In genomic region chr2:55236992-55237543, GRCh38 we compare ENCODE assay signal across 22 cellular contexts. TPM values are rescaled to one million over a fixed set of nuclear protein-coding genes. Genes with fewer than 3 reads are reported as not detected.
DNase-seq lines count a peak whose midpoint lies in the region; ATAC-seq and TF ChIP-seq lines count a peak whose summit lies in the region.
"Had no signal": no experiment of that assay in that cellular context is flagged by ENCODE, and none has a peak within 500 bp of the region (broad histone marks: within the 10 kb centered on the region; RNA-seq: fewer than 3 reads in every experiment).

No MANE protein-coding gene starts in this region.

- no peaks in the 10 kb centered on the region for H3K9me3 ChIP-seq in naive thymus-derived CD4-positive, alpha-beta T cell (ENCODE audit: control insufficient read depth in 2 of 3, low read length in 3 of 3)
- H3K9me3 ChIP-seq: body of pancreas had no signal

- H3K4me3 Mint-ChIP-seq in activated CD8-positive, alpha-beta T cell treated with anti-CD3 and anti-CD28 coated beads for 36 hours, result no peak overlapping the region
- no peak overlapping the region for H3K4me3 Mint-ChIP-seq in activated CD8-positive, alpha-beta T cell treated with anti-CD3 and anti-CD28 coated beads, Interleukin-2, amount 10 ng/mL, durations not matched to agents 7 days and 5 days
- H3K4me3 Mint-ChIP-seq in GM23338, result no peak overlapping the region
- H3K4me3 Mint-ChIP-seq in naive thymus-derived CD4-positive, alpha-beta T cell, result no peak overlapping the region
- H3K4me3 Mint-ChIP-seq: HFFc6; nephron progenitor cell; T-helper 1 cell treated with Interleukin-12 subunit alpha and Interleukin-12 subunit beta and Interleukin-4 antibody, amounts not matched to agents 30 μg/mL and 1 μg/mL, for 36 hours had no signal

- H3K4me1 ChIP-seq in GM23338 (ENCODE audit: insufficient read depth), result peaks cover 14% of the 10 kb centered on the region
- H3K4me1 ChIP-seq in naive thymus-derived CD4-positive, alpha-beta T cell (ENCODE audit: control insufficient read depth in 2 of 2, insufficient read depth in 2 of 2, low read length in 2 of 2), result peaks cover 11 to 18% of the 10 kb centered on the region in 2 donors

- intact Hi-C loops in activated CD8-positive, alpha-beta T cell treated with anti-CD3 and anti-CD28 coated beads for 36 hours (cut with micrococcal nuclease), result no loop called here
- intact Hi-C loops in naive thymus-derived CD4-positive, alpha-beta T cell (cut with micrococcal nuclease), result loop anchor here in 1 of 2 donors (2.0 kb wide), 1 partner anchor 16 kb away; no protein-coding TSS in a partner anchor

- H3K9me2 ChIP-seq in GM23338 (ENCODE audit: insufficient read depth), result no peaks in the 10 kb centered on the region

- no peak overlapping the region for H3K4me3 ChIP-seq in GM23338
- H3K4me3 ChIP-seq in naive thymus-derived CD4-positive, alpha-beta T cell (ENCODE audit: low read length), result no peak overlapping the region
- H3K4me3 ChIP-seq: body of pancreas had no signal

- no peaks in the 10 kb centered on the region for H3K27me3 ChIP-seq in GM23338 (ENCODE audit: insufficient read depth)
- no peaks in the 10 kb centered on the region for H3K27me3 ChIP-seq in naive thymus-derived CD4-positive, alpha-beta T cell (ENCODE audit: control insufficient read depth in 2 of 2, insufficient read depth in 2 of 2, low read length in 2 of 2)
- H3K27me3 ChIP-seq: body of pancreas, foreskin keratinocyte had no signal

- peaks cover 21% of the 10 kb centered on the region for H3K79me2 ChIP-seq in GM23338 (replicated peaks; ENCODE audit: insufficient read depth)

- CTCF ChIA-PET in activated CD8-positive, alpha-beta T cell treated with anti-CD3 and anti-CD28 coated beads for 36 hours (lab: Charles Lee), result no interaction called here
- CTCF ChIA-PET in activated CD8-positive, alpha-beta T cell treated with anti-CD3 and anti-CD28 coated beads, Interleukin-2, amount 10 ng/mL, durations not matched to agents 7 days and 5 days (lab: Charles Lee), result no interaction called here
- CTCF ChIA-PET in naive thymus-derived CD4-positive, alpha-beta T cell (lab: Charles Lee), result interaction anchor here (1.3 kb wide), 1 partner anchor 14 kb away, joined by 3 read pairs; no protein-coding TSS in a partner anchor

- POLR2A ChIA-PET in activated CD8-positive, alpha-beta T cell treated with anti-CD3 and anti-CD28 coated beads for 36 hours (lab: Charles Lee), result interaction anchor here (1.1 kb wide), 1 partner anchor 27 kb away, joined by 3 read pairs; no protein-coding TSS in a partner anchor
- POLR2A ChIA-PET in activated CD8-positive, alpha-beta T cell treated with anti-CD3 and anti-CD28 coated beads, Interleukin-2, amount 10 ng/mL, durations not matched to agents 7 days and 5 days (lab: Charles Lee), result interaction anchor here (0.7 to 1.4 kb wide), 3 partner anchors 23 to 1121 kb away, joined by 3 read pairs; no protein-coding TSS in a partner anchor
- POLR2A ChIA-PET in naive thymus-derived CD4-positive, alpha-beta T cell (lab: Charles Lee), result interaction anchor here (0.7 to 2.1 kb wide), 2 partner anchors 14 to 174 kb away, joined by 3 to 7 read pairs; no protein-coding TSS in a partner anchor

- DNase-seq in activated CD8-positive, alpha-beta T cell treated with anti-CD3 and anti-CD28 coated beads for 36 hours, result no peak
- no peak for DNase-seq in activated CD8-positive, alpha-beta T cell treated with anti-CD3 and anti-CD28 coated beads, Interleukin-2, amount 10 ng/mL, durations not matched to agents 7 days and 5 days
- no peak for DNase-seq in GM23338 (ENCODE audit: low spot score)
- DNase-seq in naive thymus-derived CD4-positive, alpha-beta T cell, result no peak
- DNase-seq in hepatic stellate cell (ENCODE audit: low spot score), result no peak
- no peak for DNase-seq in stimulated activated CD4-positive, alpha-beta T cell treated with anti-CD3 and anti-CD28 coated beads, Interleukin-1b, Interleukin-23, amount 100 ng/mL, for 48 hours
- DNase-seq: activated CD8-positive, alpha-beta memory T cell treated with anti-CD3 and anti-CD28 coated beads, Interleukin-2, amount 50 U/mL, for 48 hours; activated effector memory CD4-positive, alpha-beta T cell treated with Interleukin-2 at 50 U/mL for 16 hours; body of pancreas; C1 segment of cervical spinal cord; effector CD4-positive, alpha-beta T cell; foreskin keratinocyte; HFFc6; hippocampal formation; left ventricle myocardium superior; nephron progenitor cell; posterior cingulate gyrus; SIG-M5 had no signal

- H3K27ac Mint-ChIP-seq in activated CD8-positive, alpha-beta T cell treated with anti-CD3 and anti-CD28 coated beads for 36 hours, result peak overlapping the region; percentile 34
- H3K27ac Mint-ChIP-seq in activated CD8-positive, alpha-beta T cell treated with anti-CD3 and anti-CD28 coated beads, Interleukin-2, amount 10 ng/mL, durations not matched to agents 7 days and 5 days, result no peak overlapping the region
- no peak overlapping the region for H3K27ac Mint-ChIP-seq in GM23338
- no peak overlapping the region for H3K27ac Mint-ChIP-seq in naive thymus-derived CD4-positive, alpha-beta T cell
- H3K27ac Mint-ChIP-seq: HFFc6; nephron progenitor cell; T-helper 1 cell treated with Interleukin-12 subunit alpha and Interleukin-12 subunit beta and Interleukin-4 antibody, amounts not matched to agents 30 μg/mL and 1 μg/mL, for 36 hours had no signal

- TF ChIP-seq CTCF in activated CD8-positive, alpha-beta T cell treated with anti-CD3 and anti-CD28 coated beads for 36 hours (IDR thresholded peaks at IDR 0.05), result no peak
- TF ChIP-seq CTCF in GM23338 (conservative IDR thresholded peaks at IDR 0.05; ENCODE audit: low read depth in 2 of 2), result no peak

- no peak overlapping the region for H3K4me2 ChIP-seq in GM23338

- peaks cover 30% of the 10 kb centered on the region for H3K4me1 Mint-ChIP-seq in activated CD8-positive, alpha-beta T cell treated with anti-CD3 and anti-CD28 coated beads for 36 hours (ENCODE audit: low read depth)
- peaks cover 36% of the 10 kb centered on the region for H3K4me1 Mint-ChIP-seq in activated CD8-positive, alpha-beta T cell treated with anti-CD3 and anti-CD28 coated beads, Interleukin-2, amount 10 ng/mL, durations not matched to agents 7 days and 5 days (ENCODE audit: low read depth)
- H3K4me1 Mint-ChIP-seq in GM23338, result peaks cover 11% of the 10 kb centered on the region; the same call in 2 of the 3 replicates
- H3K4me1 Mint-ChIP-seq in naive thymus-derived CD4-positive, alpha-beta T cell, result peaks cover 11 to 53% (median 33%) of the 10 kb centered on the region in 7 donors

- peaks cover 20% of the 10 kb centered on the region; the same call in 1 of the 2 replicates for H4K20me1 ChIP-seq in GM23338 (replicated peaks; ENCODE audit: insufficient read depth)

- peaks cover 48% of the 10 kb centered on the region for H3F3A ChIP-seq in GM23338 (replicated peaks; ENCODE audit: low read depth)

- peaks cover 51% of the 10 kb centered on the region for H3K36me3 Mint-ChIP-seq in activated CD8-positive, alpha-beta T cell treated with anti-CD3 and anti-CD28 coated beads for 36 hours (ENCODE audit: low read depth)
- peaks cover 59% of the 10 kb centered on the region for H3K36me3 Mint-ChIP-seq in activated CD8-positive, alpha-beta T cell treated with anti-CD3 and anti-CD28 coated beads, Interleukin-2, amount 10 ng/mL, durations not matched to agents 7 days and 5 days (ENCODE audit: low read depth)
- peaks cover 52% of the 10 kb centered on the region for H3K36me3 Mint-ChIP-seq in GM23338 (ENCODE audit: low read depth)
- peaks cover 12 to 38% (median 21%) of the 10 kb centered on the region in 5 donors for H3K36me3 Mint-ChIP-seq in naive thymus-derived CD4-positive, alpha-beta T cell

- H3K9me3 Mint-ChIP-seq in activated CD8-positive, alpha-beta T cell treated with anti-CD3 and anti-CD28 coated beads for 36 hours, result no peaks in the 10 kb centered on the region
- H3K9me3 Mint-ChIP-seq in activated CD8-positive, alpha-beta T cell treated with anti-CD3 and anti-CD28 coated beads, Interleukin-2, amount 10 ng/mL, durations not matched to agents 7 days and 5 days (ENCODE audit: insufficient read depth), result no peaks in the 10 kb centered on the region
- H3K9me3 Mint-ChIP-seq in GM23338, result no peaks in the 10 kb centered on the region; the same call in 2 of the 3 replicates
- H3K9me3 Mint-ChIP-seq in naive thymus-derived CD4-positive, alpha-beta T cell, result peaks cover 0 to 3% (median 0%) of the 10 kb centered on the region in 11 donors
- H3K9me3 Mint-ChIP-seq: HFFc6; nephron progenitor cell; T-helper 1 cell treated with Interleukin-12 subunit alpha and Interleukin-12 subunit beta and Interleukin-4 antibody, amounts not matched to agents 30 μg/mL and 1 μg/mL, for 36 hours had no signal

- peak overlapping the region; percentile 79 for H3K27ac ChIP-seq in GM23338 (ENCODE audit: low read depth)
- peak overlapping the region; percentile 17 for H3K27ac ChIP-seq in naive thymus-derived CD4-positive, alpha-beta T cell (ENCODE audit: low read depth, low read length)
- H3K27ac ChIP-seq: body of pancreas, foreskin keratinocyte, VCaP had no signal

- H2AFZ ChIP-seq in GM23338, result no peak overlapping the region

- peaks cover 38% of the 10 kb centered on the region for H3K36me3 ChIP-seq in GM23338 (ENCODE audit: insufficient read depth)
- peaks cover 0 to 43% (median 24%) of the 10 kb centered on the region in 3 experiments for H3K36me3 ChIP-seq in naive thymus-derived CD4-positive, alpha-beta T cell (ENCODE audit: control insufficient read depth in 2 of 3, insufficient read depth in 3 of 3, low read length in 3 of 3)

- no peaks in the 10 kb centered on the region for H3K27me3 Mint-ChIP-seq in activated CD8-positive, alpha-beta T cell treated with anti-CD3 and anti-CD28 coated beads for 36 hours
- no peaks in the 10 kb centered on the region for H3K27me3 Mint-ChIP-seq in activated CD8-positive, alpha-beta T cell treated with anti-CD3 and anti-CD28 coated beads, Interleukin-2, amount 10 ng/mL, durations not matched to agents 7 days and 5 days (ENCODE audit: low read depth)
- H3K27me3 Mint-ChIP-seq in GM23338 (ENCODE audit: insufficient read depth, low read depth, poor library complexity), result peaks cover 22% of the 10 kb centered on the region
- no peaks in the 10 kb centered on the region for H3K27me3 Mint-ChIP-seq in naive thymus-derived CD4-positive, alpha-beta T cell

- no peak for ATAC-seq in activated CD8-positive, alpha-beta T cell treated with anti-CD3 and anti-CD28 coated beads for 36 hours
- ATAC-seq in activated CD8-positive, alpha-beta T cell treated with anti-CD3 and anti-CD28 coated beads, Interleukin-2, amount 10 ng/mL, durations not matched to agents 7 days and 5 days, result no peak
- ATAC-seq in GM23338, result no peak
- ATAC-seq in naive thymus-derived CD4-positive, alpha-beta T cell, result no peak
- no peak for ATAC-seq in GM18873 (IDR thresholded peaks at IDR 0.05; ENCODE audit: low FRiP score, unreplicated experiment)
- ATAC-seq: body of pancreas, foreskin keratinocyte, left ventricle myocardium superior had no signal

RNA-seq across cellular contexts. Expression of gene RPS27A, which starts 4.6 kb away (rescaled TPM):
- 1,000 to 10,000 TPM; 1,457 to 1,492 TPM for total RNA-seq in activated CD8-positive, alpha-beta T cell treated with anti-CD3 and anti-CD28 coated beads for 36 hours
- total RNA-seq in activated CD8-positive, alpha-beta T cell treated with anti-CD3 and anti-CD28 coated beads, Interleukin-2, amount 10 ng/mL, durations not matched to agents 7 days and 5 days, result 100 to 1,000 TPM; 889 to 959 TPM
- total RNA-seq in GM23338 (2014; rRNA removed; shearing (Covaris generic)), result 1,424 and 1,606 TPM in 2 replicates
- 1,538 and 1,672 TPM in 2 replicates for polyA plus RNA-seq in GM23338 (2016; fragmentation: Nextera tagmentation; extraction: Ambion mirVana)
- polyA plus RNA-seq in PFSK-1 (2012; ENCODE audit: insufficient read length, low read depth), result 938 TPM
- 1,000 to 10,000 TPM in 4 of 5 experiments, 100 to 1,000 TPM in 1; 948 to 2,409 (median 2,155) TPM for total RNA-seq in naive thymus-derived CD4-positive, alpha-beta T cell
- 1,000 to 10,000 TPM; 3,065 to 4,603 TPM for polyA plus RNA-seq in naive thymus-derived CD4-positive, alpha-beta T cell

RNA-seq across cellular contexts. Expression of gene CLHC1, which starts 5.0 kb away (rescaled TPM):
- total RNA-seq in activated CD8-positive, alpha-beta T cell treated with anti-CD3 and anti-CD28 coated beads for 36 hours, result 1 to 10 TPM; 4.2 to 5.6 TPM
- total RNA-seq in activated CD8-positive, alpha-beta T cell treated with anti-CD3 and anti-CD28 coated beads, Interleukin-2, amount 10 ng/mL, durations not matched to agents 7 days and 5 days, result 1 to 10 TPM; 6.3 to 8.5 TPM
- 3.1 and 6.2 TPM in 2 replicates for total RNA-seq in GM23338 (2014; rRNA removed; shearing (Covaris generic))
- 5.0 and 5.1 TPM in 2 replicates for polyA plus RNA-seq in GM23338 (2016; fragmentation: Nextera tagmentation; extraction: Ambion mirVana)
- polyA plus RNA-seq in PFSK-1 (2012; ENCODE audit: insufficient read length, low read depth), result 4.3 TPM
- total RNA-seq in naive thymus-derived CD4-positive, alpha-beta T cell, result 10 to 100 TPM in 3 of 5 experiments, 1 to 10 TPM in 2; 5.3 to 19.5 (median 15.1) TPM
- 1 to 10 TPM; 1.0 to 3.2 TPM for polyA plus RNA-seq in naive thymus-derived CD4-positive, alpha-beta T cell

RNA-seq across cellular contexts. Expression of gene MTIF2, which starts 32.0 kb away (rescaled TPM):
- total RNA-seq in activated CD8-positive, alpha-beta T cell treated with anti-CD3 and anti-CD28 coated beads for 36 hours, result 10 to 100 TPM; 50.5 to 51.1 TPM
- total RNA-seq in activated CD8-positive, alpha-beta T cell treated with anti-CD3 and anti-CD28 coated beads, Interleukin-2, amount 10 ng/mL, durations not matched to agents 7 days and 5 days, result 10 to 100 TPM; 26.1 to 28.5 TPM
- 38.9 and 39.0 TPM in 2 replicates for total RNA-seq in GM23338 (2014; rRNA removed; shearing (Covaris generic))
- polyA plus RNA-seq in GM23338 (2016; fragmentation: Nextera tagmentation; extraction: Ambion mirVana), result 31.9 and 32.5 TPM in 2 replicates
- polyA plus RNA-seq in PFSK-1 (2012; ENCODE audit: insufficient read length, low read depth), result 29.8 TPM
- 10 to 100 TPM; 23.0 to 35.5 (median 28.0) TPM for total RNA-seq in naive thymus-derived CD4-positive, alpha-beta T cell
- 10 to 100 TPM; 13.1 to 17.8 TPM for polyA plus RNA-seq in naive thymus-derived CD4-positive, alpha-beta T cell
